In genomic region chr9:91820949-91821880, GRCh38 we compare ENCODE assay signal across 29 cellular contexts.
A peak's percentile ranks its signal among the peaks of the same experiment; 100 is the strongest.
DNase-seq lines count a peak whose midpoint lies in the region; ATAC-seq and TF ChIP-seq lines count a peak whose summit lies in the region.
"Had no signal": no experiment of that assay in that cellular context is flagged by ENCODE, and none has a peak within 500 bp of the region (broad histone marks: within the 10 kb centered on the region; RNA-seq: fewer than 3 reads in every experiment).

No MANE protein-coding gene starts in this region.

- TF ChIP-seq EP300 in sigmoid colon (IDR thresholded peaks at IDR 0.05) = no peak

- H3K4me1 ChIP-seq in RWPE2 (ENCODE audit: insufficient read depth, poor library complexity, severe bottlenecking) = no peaks in the 10 kb centered on the region
- H3K4me1 ChIP-seq in sigmoid colon = peaks cover 0 to 73% (median 62%) of the 10 kb centered on the region in 4 donors
- H3K4me1 ChIP-seq in osteoblast (ENCODE audit: insufficient read depth, low read length) = peaks cover 16% of the 10 kb centered on the region
- H3K4me1 ChIP-seq: BLaER1 treated with 17β-estradiol and CSF1 and Interleukin-3, amounts not matched to agents 10 nM and 100 nM; gastrocnemius medialis had no signal

- intact Hi-C loops in sigmoid colon (cut with DNase I) = no loop called here

- H3K36me3 ChIP-seq in RWPE2 (ENCODE audit: low read depth) (no peaks in the 10 kb centered on the region), sigmoid colon (no peaks in the 10 kb centered on the region), osteoblast (ENCODE audit: insufficient read depth, low read length) (no peaks in the 10 kb centered on the region)
- H3K36me3 ChIP-seq: BLaER1 treated with 17β-estradiol and CSF1 and Interleukin-3, amounts not matched to agents 10 nM and 100 nM; gastrocnemius medialis; upper lobe of right lung had no signal

- TF ChIP-seq POLR2A in sigmoid colon (IDR thresholded peaks at IDR 0.05) = no peak

- 55 to 70% methylated on average over 11 of the region's 11 CpGs for WGBS in sigmoid colon, 2 donors

- DNase-seq in M059J (ENCODE audit: low read depth) (peak; percentile 24), RWPE2 (ENCODE audit: low spot score) (no peak), fibroblast of mammary gland (ENCODE audit: low read depth) (peak; percentile 84), sigmoid colon (peak; percentile 85), osteoblast (ENCODE audit: insufficient read length, low spot score, missing footprints) (no peak), H4 (ENCODE audit: low spot score) (no peak)
- DNase-seq: activated CD4-positive, alpha-beta T cell treated with anti-CD3 and anti-CD28 coated beads for 48 hours; activated naive CD4-positive, alpha-beta T cell treated with Interleukin-2 at 50 U/mL for 16 hours; activated T-cell treated with anti-CD3 and anti-CD28 coated beads, Interleukin-2, amount 50 U/mL, for 1 hour; amniotic stem cell; COR-L47; DMS53; effector memory CD4-positive, alpha-beta T cell; erythroblast; gastrocnemius medialis; H9; hippocampal formation; mesendoderm; NCI-H1436 treated with DMSO at 0.1 percent for 48 hours; NCI-H2107; NCI-H446; NCI-H774; OCI-M1; stimulated activated CD4-positive, alpha-beta T cell treated with anti-CD3 and anti-CD28 coated beads, Interleukin-2, amount 100 ng/mL, for 24 hours; upper lobe of right lung had no signal

- H3K4me3 ChIP-seq in RWPE2 (ENCODE audit: severe bottlenecking) (no peak overlapping the region), fibroblast of mammary gland (ENCODE audit: control insufficient read depth, low read depth, low read length) (no peak overlapping the region), sigmoid colon (no peak overlapping the region), osteoblast (ENCODE audit: insufficient read depth, low read length) (no peak overlapping the region)
- H3K4me3 ChIP-seq: BLaER1 treated with 17β-estradiol and CSF1 and Interleukin-3, amounts not matched to agents 10 nM and 100 nM; gastrocnemius medialis; smooth muscle cell; upper lobe of right lung had no signal

- H3K27me3 ChIP-seq in RWPE2 (ENCODE audit: insufficient read depth, poor library complexity, severe bottlenecking) = no peaks in the 10 kb centered on the region
- H3K27me3 ChIP-seq in sigmoid colon = no peaks in the 10 kb centered on the region
- H3K27me3 ChIP-seq in osteoblast (ENCODE audit: insufficient read depth, low read length) = peaks cover 51% of the 10 kb centered on the region
- H3K27me3 ChIP-seq: BLaER1 treated with 17β-estradiol and CSF1 and Interleukin-3, amounts not matched to agents 10 nM and 100 nM; gastrocnemius medialis; upper lobe of right lung had no signal

- H3K27ac ChIP-seq in RWPE2 (ENCODE audit: poor library complexity, severe bottlenecking) = no peak overlapping the region
- peak overlapping the region; percentile 49 to 85 (median 68) for H3K27ac ChIP-seq in sigmoid colon
- H3K27ac ChIP-seq in osteoblast (ENCODE audit: low read depth, low read length) = no peak overlapping the region
- H3K27ac ChIP-seq: BLaER1 treated with 17β-estradiol and CSF1 and Interleukin-3, amounts not matched to agents 10 nM and 100 nM; gastrocnemius medialis; upper lobe of right lung had no signal

- no peaks in the 10 kb centered on the region for H3K9me3 ChIP-seq in RWPE2 (ENCODE audit: severe bottlenecking)
- H3K9me3 ChIP-seq in sigmoid colon = no peaks in the 10 kb centered on the region
- no peaks in the 10 kb centered on the region for H3K9me3 ChIP-seq in osteoblast (ENCODE audit: low read depth, low read length)
- H3K9me3 ChIP-seq: BLaER1 treated with 17β-estradiol and CSF1 and Interleukin-3, amounts not matched to agents 10 nM and 100 nM; gastrocnemius medialis; upper lobe of right lung had no signal

- ATAC-seq in RWPE2 (ENCODE audit: low read depth) (peak; percentile 23; the same call in 1 of the 3 replicates), GM21447 (IDR thresholded peaks at IDR 0.05; ENCODE audit: unreplicated experiment) (no peak), GM19351 (IDR thresholded peaks at IDR 0.05; ENCODE audit: unreplicated experiment) (no peak)
- ATAC-seq: gastrocnemius medialis, upper lobe of right lung had no signal

- no peaks in the 10 kb centered on the region for H4K20me1 ChIP-seq in osteoblast (ENCODE audit: insufficient read depth, low read length)
- H4K20me1 ChIP-seq: BLaER1 treated with 17β-estradiol and CSF1 and Interleukin-3, amounts not matched to agents 10 nM and 100 nM had no signal

- H3K79me2 ChIP-seq in osteoblast (ENCODE audit: insufficient read depth, low read length) = no peaks in the 10 kb centered on the region

- H3K4me2 ChIP-seq in osteoblast (ENCODE audit: insufficient read depth, low read length) = no peak overlapping the region
- H3K4me2 ChIP-seq: BLaER1 treated with 17β-estradiol and CSF1 and Interleukin-3, amounts not matched to agents 10 nM and 100 nM; smooth muscle cell had no signal

- TF ChIP-seq CTCF in RWPE2 (IDR thresholded peaks at IDR 0.05; ENCODE audit: poor library complexity, severe bottlenecking) (no peak), fibroblast of mammary gland (conservative IDR thresholded peaks at IDR 0.05; ENCODE audit: control insufficient read depth, insufficient read depth, low read depth, low read length) (no peak), sigmoid colon (IDR thresholded peaks at IDR 0.05) (no peak), osteoblast (IDR thresholded peaks at IDR 0.05; ENCODE audit: extremely low read depth, low read depth, low read length) (no peak)

- H2AFZ ChIP-seq in osteoblast (ENCODE audit: low read length) = no peak overlapping the region

Comparison
In these comparisons a context has a peak if more than half of its experiments do, and no peak if none do; other contexts are left out.
1. DNase-seq: peak in M059J (single experiment), fibroblast of mammary gland (single experiment) and sigmoid colon (single experiment); none in RWPE2 (single experiment), osteoblast (single experiment) and H4 (single experiment).
2. H3K27ac ChIP-seq: peak in sigmoid colon (4 of 4); none in RWPE2 (single experiment) and osteoblast (single experiment).